15 cellular contexts compared by ENCODE assay signal in the genomic region with DNA sequence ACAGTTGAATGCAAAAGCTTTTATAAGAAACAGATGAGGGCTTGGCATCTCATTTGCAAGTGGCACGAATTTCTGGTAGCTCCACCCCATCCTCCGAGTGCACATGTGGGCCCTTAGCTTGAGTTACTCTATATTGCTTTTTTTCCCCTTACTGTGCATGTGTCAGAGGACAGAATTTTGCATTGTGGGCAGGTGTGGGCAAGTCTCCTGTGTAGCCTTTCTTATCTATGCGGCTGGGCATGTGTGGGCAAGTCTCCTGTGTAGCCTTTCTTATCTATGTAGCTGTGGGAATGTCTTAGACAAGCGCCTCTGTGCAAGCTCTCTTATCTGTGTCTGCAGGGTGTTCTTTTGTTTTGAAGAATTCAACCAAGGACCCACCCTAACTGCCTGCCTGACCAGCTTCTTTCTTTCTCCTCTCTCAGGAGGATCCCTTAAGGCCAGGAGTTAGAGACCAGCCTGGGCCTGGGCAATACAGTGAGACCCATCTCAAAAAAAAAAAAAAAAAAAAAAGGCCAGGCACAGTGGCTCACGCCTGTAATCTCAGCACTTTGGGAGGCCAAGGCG. TPM values are rescaled to one million over a fixed set of nuclear protein-coding genes. Genes with fewer than 3 reads are reported as not detected.
A peak's percentile ranks its signal among the peaks of the same experiment; 100 is the strongest.
DNase-seq lines count a peak whose midpoint lies in the region; ATAC-seq and TF ChIP-seq lines count a peak whose summit lies in the region.
"Had no signal": no experiment of that assay in that cellular context is flagged by ENCODE, and none has a peak within 500 bp of the region (broad histone marks: within the 10 kb centered on the region; RNA-seq: fewer than 3 reads in every experiment).

No MANE protein-coding gene starts in this region.

- H3K9ac ChIP-seq in MM.1S (ENCODE audit: low read length): no peak overlapping the region

- DNase-seq in DMS 273 treated with DMSO at 0.1 percent for 48 hours (lab: John Stamatoyannopoulos, UW) (peak; percentile 77), MM.1S (peak; percentile 8), WERI-Rb-1 (peak; percentile 30), foreskin keratinocyte (peak; percentile 96 to 98), NCI-H748 treated with DMSO at 0.1 percent for 48 hours (lab: John Stamatoyannopoulos, UW) (no peak)
- DNase-seq: activated B cell treated with CpG ODN at 0.5 μM for 24 hours; activated naive CD8-positive, alpha-beta T cell treated with anti-CD3 and anti-CD28 coated beads, Interleukin-2, amount 10 ng/mL, durations not matched to agents 7 days and 5 days; cerebellar nuclear complex; naive thymus-derived CD8-positive, alpha-beta T cell; NCI-H1436; NK-92 treated with Interleukin-12 subunit alpha and Interleukin-12 subunit beta, amount 100 ng/mL, for 24 hours; thyroid gland had no signal

- H3F3A ChIP-seq in MM.1S (ENCODE audit: insufficient read depth, low read length): no peaks in the 10 kb centered on the region

- H3K79me2 ChIP-seq in MM.1S (ENCODE audit: low read length): no peaks in the 10 kb centered on the region

- H3K9me2 ChIP-seq in MM.1S (replicated peaks; ENCODE audit: insufficient read depth, low read length): no peaks in the 10 kb centered on the region

- ATAC-seq in foreskin keratinocyte (peak; percentile 90), HG03039 (IDR thresholded peaks at IDR 0.05; ENCODE audit: unreplicated experiment) (no peak), HG03196 (IDR thresholded peaks at IDR 0.05; ENCODE audit: unreplicated experiment) (no peak), HG02884 (IDR thresholded peaks at IDR 0.05; ENCODE audit: unreplicated experiment) (no peak)
- ATAC-seq: naive thymus-derived CD8-positive, alpha-beta T cell had no signal

- no peak for TF ChIP-seq CTCF in MM.1S (IDR thresholded peaks at IDR 0.05; ENCODE audit: low read length)
- no peak for TF ChIP-seq CTCF in WERI-Rb-1 (IDR thresholded peaks at IDR 0.05; ENCODE audit: low read depth, low read length)
- no peak for TF ChIP-seq CTCF in foreskin keratinocyte (conservative IDR thresholded peaks at IDR 0.05)

- H3K4me2 ChIP-seq in MM.1S (ENCODE audit: low read depth, low read length): no peak overlapping the region

- H3K4me1 ChIP-seq in MM.1S (ENCODE audit: low read length) (no peaks in the 10 kb centered on the region), foreskin keratinocyte (no peaks in the 10 kb centered on the region)

- H3K9me3 ChIP-seq in MM.1S (replicated peaks; ENCODE audit: insufficient read depth, low read length): no peaks in the 10 kb centered on the region
- H3K9me3 ChIP-seq in WERI-Rb-1 (ENCODE audit: severe bottlenecking): peaks cover 11% of the 10 kb centered on the region
- H3K9me3 ChIP-seq: thyroid gland had no signal

- H3K27ac ChIP-seq in MM.1S (ENCODE audit: low read length) (no peak overlapping the region), WERI-Rb-1 (peak overlapping the region; percentile 21; the same call in 1 of the 2 replicates), foreskin keratinocyte (no peak overlapping the region)
- H3K27ac ChIP-seq: thyroid gland had no signal

- H3K36me3 ChIP-seq in MM.1S (replicated peaks; ENCODE audit: insufficient read depth, low read length) (no peaks in the 10 kb centered on the region), WERI-Rb-1 (no peaks in the 10 kb centered on the region)
- H3K36me3 ChIP-seq: thyroid gland had no signal

- H3K27me3 ChIP-seq in MM.1S (replicated peaks; ENCODE audit: insufficient read depth, low read length) (no peaks in the 10 kb centered on the region), WERI-Rb-1 (ENCODE audit: insufficient read depth, low read depth, severe bottlenecking) (no peaks in the 10 kb centered on the region), foreskin keratinocyte (no peaks in the 10 kb centered on the region)
- H3K27me3 ChIP-seq: thyroid gland had no signal

- H3K4me3 ChIP-seq in MM.1S (ENCODE audit: low read length) (no peak overlapping the region), WERI-Rb-1 (ENCODE audit: low read depth, low read length) (no peak overlapping the region)
- H3K4me3 ChIP-seq: thyroid gland had no signal

- no peak overlapping the region for H2AFZ ChIP-seq in MM.1S (ENCODE audit: low read length)

- H4K20me1 ChIP-seq in MM.1S (ENCODE audit: insufficient read depth, low read length): no peaks in the 10 kb centered on the region

RNA-seq across cellular contexts. Expression of a gene that starts 34.1 kb away (rescaled TPM):
- total RNA-seq in foreskin keratinocyte: 32.1 and 37.9 TPM in 2 replicates
- 47.9 and 55.3 TPM in 2 replicates for polyA plus RNA-seq in foreskin keratinocyte
